Comparison of ENCODE assay signal across 20 cellular contexts in genomic region chr3:146404451-146404850, GRCh38.
"Had no signal": no experiment of that assay in that cellular context is flagged by ENCODE, and none has a peak within 500 bp of the region (broad histone marks: within the 10 kb centered on the region; RNA-seq: fewer than 3 reads in every experiment).

No MANE protein-coding gene starts in this region.

- DNase-seq: activated CD4-positive, alpha-beta T cell treated with anti-CD3 and anti-CD28 coated beads for 1 hour; activated naive CD4-positive, alpha-beta T cell; activated naive CD8-positive, alpha-beta T cell treated with anti-CD3 and anti-CD28 coated beads for 36 hours; cerebellar nuclear complex; cortex of kidney; glutamatergic neuron; hypothalamus; kidney glomerular epithelial cell; left ventricle myocardium inferior; occipital lobe; posterior cingulate gyrus; stimulated activated CD4-positive, alpha-beta T cell treated with anti-CD3 and anti-CD28 coated beads, Interleukin-12 subunit alpha, Interleukin-12 subunit beta, amount 100 ng/mL, for 4 hours; stimulated activated CD4-positive, alpha-beta T cell treated with anti-CD3 and anti-CD28 coated beads, Interleukin-1b, Interleukin-23, amount 100 ng/mL, for 48 hours; stimulated activated CD8-positive, alpha-beta memory T cell treated with anti-CD3 and anti-CD28 coated beads, Interleukin-4, amount 100 ng/mL, for 48 hours; stimulated activated naive CD4-positive, alpha-beta T cell; T-helper 17 cell; upper lobe of right lung; WERI-Rb-1 had no signal

- H3K36me3 ChIP-seq: breast epithelium, left ventricle myocardium inferior, upper lobe of right lung, WERI-Rb-1 had no signal

- H3K4me1 ChIP-seq: breast epithelium, left ventricle myocardium inferior, upper lobe of right lung had no signal

- H3K27me3 ChIP-seq: breast epithelium, upper lobe of right lung had no signal

- H3K9me3 ChIP-seq: breast epithelium, left ventricle myocardium inferior, upper lobe of right lung had no signal

- H3K4me3 ChIP-seq: breast epithelium, left ventricle myocardium inferior, upper lobe of right lung had no signal

- ATAC-seq: activated T-helper 17 cell treated with anti-CD3 and anti-CD28 coated beads, Interleukin-2, amount 50 U/mL, for 72 hours; T-helper 17 cell; upper lobe of right lung had no signal
